In the genomic region with DNA sequence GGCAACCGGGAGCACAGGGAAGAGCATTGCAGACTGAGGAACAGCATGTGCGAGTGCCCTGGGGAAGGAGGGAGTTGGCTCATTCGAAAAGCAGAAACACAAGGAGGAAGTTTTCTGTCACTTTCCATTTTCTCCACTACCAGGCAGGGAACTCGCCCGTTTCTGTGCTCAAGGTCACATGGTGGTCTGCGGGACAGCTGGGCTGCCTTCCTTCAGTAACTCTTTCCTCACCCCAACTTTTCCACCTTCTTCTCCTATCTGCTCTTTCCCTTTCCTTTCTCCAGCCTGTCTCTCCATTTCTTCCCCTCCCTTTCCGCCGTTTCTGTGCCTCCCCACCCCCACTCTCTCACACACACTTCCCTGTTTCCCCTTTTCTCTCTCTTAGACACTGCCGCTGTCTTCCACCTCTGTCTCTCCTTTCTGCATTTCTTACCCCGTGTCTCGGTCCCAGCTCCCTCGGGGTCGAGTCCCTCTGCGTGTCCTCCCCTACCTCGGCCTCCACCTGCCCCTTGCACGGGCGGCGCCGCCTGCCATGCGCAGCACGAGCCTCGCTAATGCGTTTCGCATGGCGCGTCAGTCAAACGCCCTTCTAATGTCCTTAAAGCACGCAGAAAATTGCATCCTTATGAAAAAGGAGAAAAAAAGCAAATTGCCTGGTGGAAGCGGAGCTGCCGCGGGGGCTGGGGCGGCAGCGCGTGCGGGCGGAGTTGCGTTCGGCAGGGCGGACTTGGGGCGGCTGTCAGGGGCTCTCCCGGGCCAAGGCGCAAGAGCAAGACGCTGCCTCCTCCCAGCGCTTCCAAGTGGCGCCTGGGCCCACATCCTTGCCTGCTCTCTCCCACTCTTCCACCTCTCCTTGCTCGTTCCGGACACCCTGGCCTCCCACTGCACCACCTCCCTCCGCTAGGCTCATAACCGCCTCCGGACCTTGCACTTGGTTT, we compare ENCODE assay signal across 8 cellular contexts. TPM values are rescaled to one million over a fixed set of nuclear protein-coding genes. Genes with fewer than 3 reads are reported as not detected.
DNase-seq lines count a peak whose midpoint lies in the region; ATAC-seq and TF ChIP-seq lines count a peak whose summit lies in the region.

No MANE protein-coding gene starts in this region.

- peaks cover 20% of the 10 kb centered on the region for H3K4me1 Mint-ChIP-seq in activated CD8-positive, alpha-beta T cell treated with anti-CD3 and anti-CD28 coated beads for 36 hours (ENCODE audit: low read depth)

- TF ChIP-seq CTCF in HL-60 (IDR thresholded peaks at IDR 0.05; ENCODE audit: insufficient read depth, low read length) (no peak), Panc1 (IDR thresholded peaks at IDR 0.05) (no peak), heart right ventricle (IDR thresholded peaks at IDR 0.05) (no peak), prostate gland (IDR thresholded peaks at IDR 0.05) (no peak)
- TF ChIP-seq CTCF in activated CD8-positive, alpha-beta T cell treated with anti-CD3 and anti-CD28 coated beads for 36 hours (IDR thresholded peaks at IDR 0.05), result no peak

- peak overlapping the region; percentile 35 for H3K4me3 ChIP-seq in HL-60 (replicated peaks; ENCODE audit: insufficient read depth, low read length)
- peak overlapping the region; percentile 43 to 59 for H3K4me3 ChIP-seq in Panc1 (ENCODE audit: low read depth in 2 of 2, low read length in 2 of 2)
- H3K4me3 ChIP-seq in heart right ventricle, result peak overlapping the region; percentile 0 to 44 (median 36)
- H3K4me3 ChIP-seq in prostate gland, result peak overlapping the region; percentile 1 to 3

- H3K9me3 Mint-ChIP-seq in activated CD8-positive, alpha-beta T cell treated with anti-CD3 and anti-CD28 coated beads for 36 hours, result no peaks in the 10 kb centered on the region

- DNase-seq in HL-60 (ENCODE audit: low read depth in 1 of 2, low spot score in 1 of 2) (peak in 1 of 2 experiments; percentile 59), Panc1 (ENCODE audit: low read depth, low spot score) (no peak), heart right ventricle (no peak), prostate gland (ENCODE audit: low spot score) (no peak), NCI-H187 treated with DMSO at 0.1 percent for 48 hours (lab: John Stamatoyannopoulos, UW) (no peak), HUDEP-2 (lab: John Stamatoyannopoulos, UW; ENCODE audit: unreplicated experiment in 76 of 76) (no peak), posterior vena cava (ENCODE audit: low spot score) (no peak)
- DNase-seq in activated CD8-positive, alpha-beta T cell treated with anti-CD3 and anti-CD28 coated beads for 36 hours, result no peak

- no peaks in the 10 kb centered on the region for H3K36me3 ChIP-seq in Panc1 (ENCODE audit: control insufficient read depth, insufficient read depth, low read length)
- H3K36me3 ChIP-seq in heart right ventricle, result no peaks in the 10 kb centered on the region
- no peaks in the 10 kb centered on the region for H3K36me3 ChIP-seq in prostate gland

- WGBS in heart right ventricle, 2 donors, result 1 to 2% methylated on average over 50 of the region's 50 CpGs
- 3% methylated on average over 50 of the region's 50 CpGs for WGBS in prostate gland

- in situ Hi-C loops in Panc1 (cut with HindIII; ENCODE audit: low pct_unique_long_range_greater_than_20kb, low sequenced_read_pairs), result no loop called here

- peaks cover 86% of the 10 kb centered on the region for H3K27me3 Mint-ChIP-seq in activated CD8-positive, alpha-beta T cell treated with anti-CD3 and anti-CD28 coated beads for 36 hours

- intact Hi-C loops in Panc1 (cut with micrococcal nuclease; ENCODE audit: unreplicated experiment) (no loop called here), heart right ventricle (cut with DNase I) (loop anchor here in 1 of 10 donors (5.0 kb wide), 1 partner anchor 263 kb away; no protein-coding TSS in a partner anchor), prostate gland (cut with DNase I) (no loop called here), posterior vena cava (cut with DNase I) (no loop called here)
- intact Hi-C loops in activated CD8-positive, alpha-beta T cell treated with anti-CD3 and anti-CD28 coated beads for 36 hours (cut with micrococcal nuclease), result no loop called here

- H3K27ac ChIP-seq in HL-60 (replicated peaks) (peak overlapping the region; percentile 60), Panc1 (ENCODE audit: low read length) (peak overlapping the region; percentile 18; the same call in 1 of the 2 replicates), heart right ventricle (no peak overlapping the region), prostate gland (no peak overlapping the region)

- no peak for TF ChIP-seq POLR2A in prostate gland (IDR thresholded peaks at IDR 0.05)

- H3K9me3 ChIP-seq in Panc1 (ENCODE audit: control insufficient read depth, insufficient read depth, low read depth, low read length), result no peaks in the 10 kb centered on the region
- H3K9me3 ChIP-seq in heart right ventricle, result no peaks in the 10 kb centered on the region
- no peaks in the 10 kb centered on the region for H3K9me3 ChIP-seq in prostate gland

- ATAC-seq in Panc1 (peak; percentile 28; the same call in 1 of the 2 replicates), heart right ventricle (peak in 2 of 8 donors; percentile 31 to 33)
- no peak for ATAC-seq in activated CD8-positive, alpha-beta T cell treated with anti-CD3 and anti-CD28 coated beads for 36 hours

- CTCF ChIA-PET in Panc1 (lab: Charles Lee), result interaction anchor here (0.6 kb wide), 1 partner anchor 118 kb away, joined by 3 read pairs; no protein-coding TSS in a partner anchor
- CTCF ChIA-PET in activated CD8-positive, alpha-beta T cell treated with anti-CD3 and anti-CD28 coated beads for 36 hours (lab: Charles Lee), result interaction anchor here (1.0 kb wide), 1 partner anchor 10 kb away, joined by 3 read pairs; no protein-coding TSS in a partner anchor

- POLR2A ChIA-PET in Panc1 (lab: Charles Lee), result interaction anchor here (0.6 kb wide), 1 partner anchor 85 kb away, joined by 10 read pairs; no protein-coding TSS in a partner anchor
- POLR2A ChIA-PET in activated CD8-positive, alpha-beta T cell treated with anti-CD3 and anti-CD28 coated beads for 36 hours (lab: Charles Lee), result no interaction called here

- H3K36me3 Mint-ChIP-seq in activated CD8-positive, alpha-beta T cell treated with anti-CD3 and anti-CD28 coated beads for 36 hours (ENCODE audit: low read depth), result no peaks in the 10 kb centered on the region

- no peak overlapping the region for H3K4me3 Mint-ChIP-seq in activated CD8-positive, alpha-beta T cell treated with anti-CD3 and anti-CD28 coated beads for 36 hours

- H3K27me3 ChIP-seq in HL-60 (ENCODE audit: insufficient read depth, poor library complexity, severe bottlenecking), result peaks cover 44% of the 10 kb centered on the region
- H3K27me3 ChIP-seq in Panc1 (ENCODE audit: control insufficient read depth, insufficient read depth, low read length), result no peaks in the 10 kb centered on the region
- peaks cover 42 to 100% (median 98%) of the 10 kb centered on the region in 7 donors for H3K27me3 ChIP-seq in heart right ventricle
- H3K27me3 ChIP-seq in prostate gland (replicated peaks; ENCODE audit: insufficient read depth), result peaks cover 37% of the 10 kb centered on the region

- H3K4me1 ChIP-seq in Panc1 (ENCODE audit: control insufficient read depth, insufficient read depth, low read length) (peaks cover 17% of the 10 kb centered on the region), heart right ventricle (peaks cover 2 to 27% (median 13%) of the 10 kb centered on the region in 9 donors), prostate gland (replicated peaks) (no peaks in the 10 kb centered on the region)

- no TSS peak for BruUV-seq in Panc1 (replicated peaks; lab: Mats Ljungman, UMichigan)

- no peak overlapping the region for H3K27ac Mint-ChIP-seq in activated CD8-positive, alpha-beta T cell treated with anti-CD3 and anti-CD28 coated beads for 36 hours

RNA-seq across cellular contexts. Expression of a gene that starts 9.5 kb away (rescaled TPM):
- 81.2 TPM for total RNA-seq in Panc1 (2021; ENCODE audit: unreplicated experiment)
- 105 TPM for polyA plus RNA-seq in Panc1 (2012; ENCODE audit: insufficient read length)
- total RNA-seq in heart right ventricle, result under 1 TPM in 1 of 10 donors, not detected in 9; 0.19 TPM
- under 1 TPM in 1 of 2 donors, not detected in 1; 0.06 TPM for polyA plus RNA-seq in heart right ventricle
- total RNA-seq in prostate gland, result 1 to 10 TPM in 1 of 2 donors, not detected in 1; 3.7 TPM
- total RNA-seq in posterior vena cava, result not detected
- total RNA-seq in activated CD8-positive, alpha-beta T cell treated with anti-CD3 and anti-CD28 coated beads for 36 hours, result 1 to 10 TPM; 6.6 to 7.6 TPM

Comparison
In these comparisons a context has a peak if more than half of its experiments do, and no peak if none do; other contexts are left out.
1. H3K27ac ChIP-seq: peak in HL-60 (single experiment) and Panc1 (single experiment); none in heart right ventricle (0 of 10) and prostate gland (0 of 2).
2. Peak in every context shown above with its lines, with median percentiles within 50 percentile points of each other: H3K4me3 ChIP-seq.